Comparison of ENCODE assay signal across 8 cellular contexts in the genomic region with DNA sequence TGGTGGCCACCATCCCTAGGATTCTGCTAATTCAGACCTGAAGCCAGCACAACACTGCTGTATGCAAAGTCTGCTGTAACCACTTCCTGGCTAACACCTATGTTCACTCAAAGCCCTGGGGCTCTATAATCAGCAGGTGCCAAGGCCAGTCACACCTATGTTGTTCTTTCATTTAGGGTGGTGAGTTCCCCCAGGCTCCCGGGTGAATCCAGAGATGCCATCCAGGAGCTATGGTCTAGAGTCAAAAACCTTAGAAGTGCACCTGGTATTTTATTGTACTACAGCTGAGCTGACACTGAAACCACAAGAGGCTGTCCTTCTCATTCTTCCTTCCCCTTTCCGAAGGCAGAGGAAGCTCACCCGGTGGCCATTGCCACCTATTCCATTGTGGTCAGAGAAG. TPM values are rescaled to one million over a fixed set of nuclear protein-coding genes. Genes with fewer than 3 reads are reported as not detected.
A peak's percentile ranks its signal among the peaks of the same experiment; 100 is the strongest.
DNase-seq lines count a peak whose midpoint lies in the region; ATAC-seq and TF ChIP-seq lines count a peak whose summit lies in the region.

No MANE protein-coding gene starts in this region.

- H3K27ac ChIP-seq in esophagus muscularis mucosa (replicated peaks in 1 of 4): no peak overlapping the region

- TF ChIP-seq CTCF in epithelial cell of esophagus (IDR thresholded peaks at IDR 0.05; ENCODE audit: insufficient read depth, low read depth, low read length, missing control alignments) (no peak), glutamatergic neuron (IDR thresholded peaks at IDR 0.05; ENCODE audit: partially characterized antibody, unreplicated experiment) (no peak), esophagus muscularis mucosa (IDR thresholded peaks at IDR 0.05) (no peak)

- no peaks in the 10 kb centered on the region for H3K36me3 ChIP-seq in esophagus muscularis mucosa

- no peak for TF ChIP-seq EP300 in esophagus muscularis mucosa (IDR thresholded peaks at IDR 0.05)

- peaks cover 0 to 6% (median 3%) of the 10 kb centered on the region in 4 donors for H3K4me1 ChIP-seq in esophagus muscularis mucosa

- 76% methylated on average over 3 of the region's 3 CpGs for WGBS in esophagus muscularis mucosa

- intact Hi-C loops in esophagus muscularis mucosa (cut with DNase I): no loop called here

- no peaks in the 10 kb centered on the region for H3K4me1 Mint-ChIP-seq in glutamatergic neuron (ENCODE audit: low read depth, unreplicated experiment)

- peaks cover 0 to 8% (median 3%) of the 10 kb centered on the region in 4 donors for H3K9me3 ChIP-seq in esophagus muscularis mucosa

- no peaks in the 10 kb centered on the region for H3K36me3 Mint-ChIP-seq in glutamatergic neuron (ENCODE audit: unreplicated experiment)

- no peaks in the 10 kb centered on the region for H3K27me3 Mint-ChIP-seq in glutamatergic neuron (ENCODE audit: unreplicated experiment)

- H3K4me3 ChIP-seq in epithelial cell of esophagus (ENCODE audit: low read length): no peak overlapping the region
- H3K4me3 ChIP-seq in esophagus muscularis mucosa: no peak overlapping the region

- H3K27me3 ChIP-seq in esophagus muscularis mucosa: no peaks in the 10 kb centered on the region

- H3K9me3 Mint-ChIP-seq in glutamatergic neuron (ENCODE audit: unreplicated experiment): no peaks in the 10 kb centered on the region

- H3K4me3 Mint-ChIP-seq in glutamatergic neuron (ENCODE audit: unreplicated experiment): no peak overlapping the region

- H3K27ac Mint-ChIP-seq in glutamatergic neuron (ENCODE audit: unreplicated experiment): no peak overlapping the region

- peak; percentile 62 for DNase-seq in epithelial cell of esophagus (ENCODE audit: low read depth)
- no peak for DNase-seq in glutamatergic neuron
- no peak for DNase-seq in SHP77 (lab: John Stamatoyannopoulos, UW)
- DNase-seq in NCI-H82 treated with DMSO at 0.1 percent for 48 hours (lab: John Stamatoyannopoulos, UW; ENCODE audit: unreplicated experiment): no peak
- no peak for DNase-seq in esophagus muscularis mucosa (ENCODE audit: extremely low spot score)

- ATAC-seq in GM18511 (IDR thresholded peaks at IDR 0.05; ENCODE audit: unreplicated experiment) (peak; percentile 99), GM21423 (IDR thresholded peaks at IDR 0.05; ENCODE audit: unreplicated experiment) (peak; percentile 98), HG03571 (IDR thresholded peaks at IDR 0.05; ENCODE audit: unreplicated experiment) (peak; percentile 93)

- no peak for TF ChIP-seq POLR2A in esophagus muscularis mucosa (IDR thresholded peaks at IDR 0.05; ENCODE audit: low read depth)

RNA-seq across cellular contexts. Expression of gene CCDC141, which starts 46.2 kb away (rescaled TPM):
- 0.51 TPM for total RNA-seq in glutamatergic neuron (ENCODE audit: unreplicated experiment)
- total RNA-seq in esophagus muscularis mucosa: 1 to 10 TPM; 2.7 to 8.7 (median 4.1) TPM
